ENCODE assay signal across 8 cellular contexts in the genomic region with DNA sequence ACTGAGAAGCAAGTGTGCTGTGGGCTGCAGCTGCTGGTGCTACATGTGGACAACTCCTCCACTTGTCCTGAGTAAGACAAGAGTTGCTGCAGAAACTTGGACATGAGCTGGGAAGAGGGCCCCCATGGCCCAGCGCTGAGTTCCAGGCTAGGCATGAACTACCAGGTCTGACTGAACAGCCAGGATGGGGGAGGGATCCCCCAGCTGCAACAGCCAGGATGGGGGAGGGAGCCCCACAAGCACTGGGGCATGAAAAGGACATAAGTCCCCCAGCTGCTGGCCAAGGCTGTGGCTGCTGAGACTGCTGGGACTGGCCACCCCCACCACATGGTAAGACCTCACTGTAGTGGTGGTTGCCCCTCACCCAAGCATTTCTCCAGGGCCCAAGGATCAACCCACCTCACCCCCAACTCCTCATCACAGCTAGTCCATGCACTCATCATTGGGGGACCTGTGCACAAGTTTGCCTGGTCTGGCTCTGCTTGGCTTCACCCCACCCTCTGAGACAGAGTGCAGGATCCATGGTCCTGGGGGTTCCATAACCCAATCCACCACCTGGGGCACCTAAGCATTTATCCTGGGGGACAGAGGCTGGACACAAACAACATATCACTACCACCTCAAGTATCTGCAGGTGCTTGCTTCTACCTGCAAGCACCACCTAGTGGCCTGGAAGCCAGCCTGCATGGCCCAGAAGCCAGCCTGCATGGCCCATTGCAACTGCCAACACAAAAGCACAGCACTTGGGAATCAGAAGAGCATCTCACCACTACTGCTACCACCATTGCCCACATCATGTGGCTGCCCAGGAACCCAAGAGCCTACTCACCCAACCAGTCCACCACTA.
A peak's percentile ranks its signal among the peaks of the same experiment; 100 is the strongest.
DNase-seq lines count a peak whose midpoint lies in the region; ATAC-seq and TF ChIP-seq lines count a peak whose summit lies in the region.

No MANE protein-coding gene starts in this region.

- peaks cover 0 to 4% (median 0%) of the 10 kb centered on the region in 3 donors for H3K27me3 Mint-ChIP-seq in CD14-positive monocyte (ENCODE audit: low read depth in 3 of 3)
- H3K27me3 Mint-ChIP-seq in activated CD8-positive, alpha-beta T cell treated with anti-CD3 and anti-CD28 coated beads, Interleukin-2, amount 10 ng/mL, durations not matched to agents 7 days and 5 days (ENCODE audit: low read depth) = no peaks in the 10 kb centered on the region

- no peak overlapping the region for H3K4me3 ChIP-seq in kidney epithelial cell (ENCODE audit: low read depth, low read length)
- no peak overlapping the region for H3K4me3 ChIP-seq in uterus

- POLR2A ChIA-PET in activated CD8-positive, alpha-beta T cell treated with anti-CD3 and anti-CD28 coated beads, Interleukin-2, amount 10 ng/mL, durations not matched to agents 7 days and 5 days (lab: Charles Lee) = interaction anchor here (0.7 kb wide), 1 partner anchor 85 kb away, joined by 3 read pairs; a partner anchor contains a TSS

- CTCF ChIA-PET in activated CD8-positive, alpha-beta T cell treated with anti-CD3 and anti-CD28 coated beads, Interleukin-2, amount 10 ng/mL, durations not matched to agents 7 days and 5 days (lab: Charles Lee) = interaction anchor here (1.4 to 1.8 kb wide), 2 partner anchors 10 to 72 kb away, joined by 3 to 6 read pairs; no protein-coding TSS in a partner anchor

- intact Hi-C loops in CD14-positive monocyte (cut with micrococcal nuclease) = no loop called here
- intact Hi-C loops in uterus (cut with DNase I; ENCODE audit: low total_unique reads) = no loop called here

- H3K27ac Mint-ChIP-seq in CD14-positive monocyte = no peak overlapping the region
- peak overlapping the region; percentile 60 for H3K27ac Mint-ChIP-seq in activated CD8-positive, alpha-beta T cell treated with anti-CD3 and anti-CD28 coated beads, Interleukin-2, amount 10 ng/mL, durations not matched to agents 7 days and 5 days

- no peaks in the 10 kb centered on the region for H3K27me3 ChIP-seq in kidney epithelial cell (ENCODE audit: control insufficient read depth, insufficient read depth, low read length)
- H3K27me3 ChIP-seq in uterus = no peaks in the 10 kb centered on the region

- H3K9me3 ChIP-seq in uterus = no peaks in the 10 kb centered on the region

- TF ChIP-seq CTCF in CD14-positive monocyte (IDR thresholded peaks at IDR 0.05) (peak; percentile 29), kidney epithelial cell (IDR thresholded peaks at IDR 0.05; ENCODE audit: insufficient read depth, low read length, poor library complexity, severe bottlenecking) (peak; percentile 61), uterus (IDR thresholded peaks at IDR 0.05) (no peak)

- H3K4me1 ChIP-seq in uterus = no peaks in the 10 kb centered on the region

- no peak for TF ChIP-seq POLR2A in uterus (IDR thresholded peaks at IDR 0.05)

- H3K9me3 Mint-ChIP-seq in CD14-positive monocyte = peaks cover 4 to 22% (median 10%) of the 10 kb centered on the region in 7 donors
- peaks cover 25% of the 10 kb centered on the region for H3K9me3 Mint-ChIP-seq in activated CD8-positive, alpha-beta T cell treated with anti-CD3 and anti-CD28 coated beads, Interleukin-2, amount 10 ng/mL, durations not matched to agents 7 days and 5 days (ENCODE audit: insufficient read depth)

- no peak overlapping the region for H3K4me3 Mint-ChIP-seq in CD14-positive monocyte
- no peak overlapping the region for H3K4me3 Mint-ChIP-seq in activated CD8-positive, alpha-beta T cell treated with anti-CD3 and anti-CD28 coated beads, Interleukin-2, amount 10 ng/mL, durations not matched to agents 7 days and 5 days

- peaks cover 6% of the 10 kb centered on the region for H3K4me1 Mint-ChIP-seq in CD14-positive monocyte
- peaks cover 18% of the 10 kb centered on the region for H3K4me1 Mint-ChIP-seq in activated CD8-positive, alpha-beta T cell treated with anti-CD3 and anti-CD28 coated beads, Interleukin-2, amount 10 ng/mL, durations not matched to agents 7 days and 5 days (ENCODE audit: low read depth)

- no peak overlapping the region for H3K27ac ChIP-seq in uterus

- DNase-seq in CD14-positive monocyte (ENCODE audit: low spot score) = no peak
- peak; percentile 41 for DNase-seq in activated CD8-positive, alpha-beta T cell treated with anti-CD3 and anti-CD28 coated beads, Interleukin-2, amount 10 ng/mL, durations not matched to agents 7 days and 5 days
- no peak for DNase-seq in kidney epithelial cell (ENCODE audit: low read depth)
- DNase-seq in uterus = no peak
- DNase-seq in T1000 (lab: John Stamatoyannopoulos, UW) = no peak

- H3K36me3 ChIP-seq in kidney epithelial cell (ENCODE audit: control insufficient read depth, insufficient read depth, low read length) (no peaks in the 10 kb centered on the region), uterus (no peaks in the 10 kb centered on the region)

- ATAC-seq in GM19023 (IDR thresholded peaks at IDR 0.05; ENCODE audit: unreplicated experiment) = peak; percentile 79
- peak; percentile 46 for ATAC-seq in HG03460 (IDR thresholded peaks at IDR 0.05; ENCODE audit: unreplicated experiment)
- peak; percentile 51 for ATAC-seq in activated CD8-positive, alpha-beta T cell treated with anti-CD3 and anti-CD28 coated beads, Interleukin-2, amount 10 ng/mL, durations not matched to agents 7 days and 5 days
- no peak for ATAC-seq in GM18870 (IDR thresholded peaks at IDR 0.05; ENCODE audit: unreplicated experiment)

- no peaks in the 10 kb centered on the region for H3K36me3 Mint-ChIP-seq in CD14-positive monocyte
- H3K36me3 Mint-ChIP-seq in activated CD8-positive, alpha-beta T cell treated with anti-CD3 and anti-CD28 coated beads, Interleukin-2, amount 10 ng/mL, durations not matched to agents 7 days and 5 days (ENCODE audit: low read depth) = peaks cover 8% of the 10 kb centered on the region

Comparison
In these comparisons a context has a peak if more than half of its experiments do, and no peak if none do; other contexts are left out.
1. CTCF ChIP-seq: peak in CD14-positive monocyte (single experiment) and kidney epithelial cell (single experiment); none in uterus (0 of 4).